ENCODE assay signal across 8 cellular contexts in genomic region chrX:131762802-131763234, GRCh38.
DNase-seq lines count a peak whose midpoint lies in the region; ATAC-seq and TF ChIP-seq lines count a peak whose summit lies in the region.

No MANE protein-coding gene starts in this region.

- TF ChIP-seq CTCF in GM06990 (IDR thresholded peaks at IDR 0.05; ENCODE audit: insufficient read depth, low read length, poor library complexity, severe bottlenecking), result peak; percentile 40
- TF ChIP-seq CTCF in ascending aorta (IDR thresholded peaks at IDR 0.05), result peak; percentile 51 to 61 (median 51)
- TF ChIP-seq CTCF in GM20000 (IDR thresholded peaks at IDR 0.05; ENCODE audit: extremely low read depth, missing control alignments), result no peak

- no peak overlapping the region for H3K4me3 Mint-ChIP-seq in activated CD8-positive, alpha-beta T cell treated with anti-CD3 and anti-CD28 coated beads, Interleukin-2, amount 10 ng/mL, durations not matched to agents 7 days and 5 days

- H3K27ac Mint-ChIP-seq in activated CD8-positive, alpha-beta T cell treated with anti-CD3 and anti-CD28 coated beads, Interleukin-2, amount 10 ng/mL, durations not matched to agents 7 days and 5 days, result no peak overlapping the region

- peak overlapping the region; percentile 41 for H2AFZ ChIP-seq in neuron (ENCODE audit: low read depth, low read length)

- H3K36me3 ChIP-seq in GM06990 (ENCODE audit: control insufficient read depth, insufficient read depth, low read length) (no peaks in the 10 kb centered on the region), ascending aorta (no peaks in the 10 kb centered on the region), neuron (ENCODE audit: insufficient read depth, low read length) (peaks cover 17% of the 10 kb centered on the region)

- peak overlapping the region in 1 of 2 donors; percentile 43 for H3K27ac ChIP-seq in ascending aorta

- peak; percentile 55 for ATAC-seq in HG02840 (IDR thresholded peaks at IDR 0.05; ENCODE audit: low FRiP score, unreplicated experiment)
- ATAC-seq in activated CD8-positive, alpha-beta T cell treated with anti-CD3 and anti-CD28 coated beads, Interleukin-2, amount 10 ng/mL, durations not matched to agents 7 days and 5 days, result no peak

- POLR2A ChIA-PET in activated CD8-positive, alpha-beta T cell treated with anti-CD3 and anti-CD28 coated beads, Interleukin-2, amount 10 ng/mL, durations not matched to agents 7 days and 5 days (lab: Charles Lee), result no interaction called here

- H3K4me3 ChIP-seq in GM06990 (replicated peaks; ENCODE audit: low read depth, low read length) (peak overlapping the region; percentile 39), ascending aorta (peak overlapping the region; percentile 24 to 60), neuron (ENCODE audit: low read length) (peak overlapping the region; percentile 37)

- H3K4me1 ChIP-seq in ascending aorta (no peaks in the 10 kb centered on the region), neuron (ENCODE audit: insufficient read depth, low read length) (peaks cover 12% of the 10 kb centered on the region)

- CTCF ChIA-PET in activated CD8-positive, alpha-beta T cell treated with anti-CD3 and anti-CD28 coated beads, Interleukin-2, amount 10 ng/mL, durations not matched to agents 7 days and 5 days (lab: Charles Lee), result no interaction called here

- no peaks in the 10 kb centered on the region for H3K9me3 Mint-ChIP-seq in activated CD8-positive, alpha-beta T cell treated with anti-CD3 and anti-CD28 coated beads, Interleukin-2, amount 10 ng/mL, durations not matched to agents 7 days and 5 days (ENCODE audit: insufficient read depth)

- H3K27me3 Mint-ChIP-seq in activated CD8-positive, alpha-beta T cell treated with anti-CD3 and anti-CD28 coated beads, Interleukin-2, amount 10 ng/mL, durations not matched to agents 7 days and 5 days (ENCODE audit: low read depth), result no peaks in the 10 kb centered on the region

- H3K27me3 ChIP-seq in GM06990 (replicated peaks; ENCODE audit: control insufficient read depth, insufficient read depth, low read length) (no peaks in the 10 kb centered on the region), ascending aorta (no peaks in the 10 kb centered on the region), neuron (ENCODE audit: insufficient read depth, low read length) (no peaks in the 10 kb centered on the region)

- peaks cover 7% of the 10 kb centered on the region for H3K36me3 Mint-ChIP-seq in activated CD8-positive, alpha-beta T cell treated with anti-CD3 and anti-CD28 coated beads, Interleukin-2, amount 10 ng/mL, durations not matched to agents 7 days and 5 days (ENCODE audit: low read depth)

- H3K4me1 Mint-ChIP-seq in activated CD8-positive, alpha-beta T cell treated with anti-CD3 and anti-CD28 coated beads, Interleukin-2, amount 10 ng/mL, durations not matched to agents 7 days and 5 days (ENCODE audit: low read depth), result no peaks in the 10 kb centered on the region

- intact Hi-C loops in ascending aorta (cut with DNase I), result loop anchor here (1.0 to 5.0 kb wide), 3 partner anchors 22 to 54 kb away; no protein-coding TSS in a partner anchor

- no peaks in the 10 kb centered on the region for H3K9me3 ChIP-seq in ascending aorta
- no peaks in the 10 kb centered on the region for H3K9me3 ChIP-seq in neuron (ENCODE audit: low read length)

- DNase-seq in GM06990 (ENCODE audit: extremely low read depth, insufficient read length), result peak; percentile 45
- peak in 1 of 2 donors; percentile 83 for DNase-seq in ascending aorta (ENCODE audit: low spot score in 2 of 2)
- DNase-seq in UCSD-AML1 (lab: John Stamatoyannopoulos, UW; ENCODE audit: unreplicated experiment), result no peak
- DNase-seq in stimulated activated CD4-positive, alpha-beta T cell treated with anti-CD3 and anti-CD28 coated beads, Interleukin-1b, Interleukin-23, amount 100 ng/mL, for 48 hours, result no peak
- no peak for DNase-seq in activated CD8-positive, alpha-beta T cell treated with anti-CD3 and anti-CD28 coated beads, Interleukin-2, amount 10 ng/mL, durations not matched to agents 7 days and 5 days
- no peak for DNase-seq in GM20000 (ENCODE audit: low spot score)
